22 cellular contexts compared by ENCODE assay signal in the genomic region with DNA sequence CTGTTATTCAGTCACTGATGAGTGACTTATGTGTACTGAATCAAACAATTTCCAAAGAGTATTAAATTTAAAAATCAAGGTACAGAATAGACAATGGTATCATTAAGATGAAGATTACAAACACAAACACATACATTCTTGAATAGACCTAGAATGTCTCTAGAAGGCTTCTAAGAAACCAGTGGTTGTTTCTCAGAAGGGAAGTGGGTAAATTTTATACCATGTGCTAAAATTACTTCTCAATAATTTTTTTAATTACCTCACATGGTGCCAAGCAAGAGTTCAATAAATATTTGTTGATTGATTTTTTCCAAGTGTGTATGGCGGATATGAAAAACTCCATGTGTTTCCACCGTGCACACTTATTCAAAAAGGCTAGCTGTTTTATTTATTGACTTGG. TPM values are rescaled to one million over a fixed set of nuclear protein-coding genes. Genes with fewer than 3 reads are reported as not detected.
DNase-seq lines count a peak whose midpoint lies in the region; ATAC-seq, FAIRE-seq and TF ChIP-seq lines count a peak whose summit lies in the region.
"Had no signal": no experiment of that assay in that cellular context is flagged by ENCODE, and none has a peak within 500 bp of the region (broad histone marks: within the 10 kb centered on the region; RNA-seq: fewer than 3 reads in every experiment).

No MANE protein-coding gene starts in this region.

- POLR2A ChIA-PET in activated naive CD8-positive, alpha-beta T cell treated with anti-CD3 and anti-CD28 coated beads, Interleukin-2, amount 10 ng/mL, durations not matched to agents 7 days and 5 days (lab: Charles Lee), result interaction anchor here (1.3 kb wide), 1 partner anchor 15 kb away, joined by 4 read pairs; no protein-coding TSS in a partner anchor

- TF ChIP-seq CTCF in GM13977 (IDR thresholded peaks at IDR 0.05; ENCODE audit: extremely low read depth, insufficient read depth, missing control alignments), result no peak

- no peak for FAIRE-seq in GM12891 (lab: Jason Lieb, UNC)
- FAIRE-seq: GM12892, GM19239, H54 had no signal

- DNase-seq in activated naive CD8-positive, alpha-beta T cell treated with anti-CD3 and anti-CD28 coated beads, Interleukin-2, amount 10 ng/mL, durations not matched to agents 7 days and 5 days, result no peak
- no peak for DNase-seq in activated naive CD8-positive, alpha-beta T cell treated with anti-CD3 and anti-CD28 coated beads for 36 hours
- peak in 1 of 3 donors; percentile 76 for DNase-seq in CD4-positive, CD25-positive, alpha-beta regulatory T cell
- DNase-seq in GM12891 (ENCODE audit: insufficient read length, low spot score), result no peak
- no peak for DNase-seq in GM13977 (ENCODE audit: low spot score)
- DNase-seq: C1 segment of cervical spinal cord; Caco-2; CD8-positive, alpha-beta T cell; DMS153; GF-D8; GOT3; HFFc6 had no signal

- in situ Hi-C loops in GM13977 (cut with MboI; ENCODE audit: low pct_unique_long_range_greater_than_20kb, low sequenced_read_pairs, unreplicated experiment), result no loop called here

- peaks cover 2% of the 10 kb centered on the region for H3K27me3 ChIP-seq in CD4-positive, CD25-positive, alpha-beta regulatory T cell (ENCODE audit: control insufficient read depth, insufficient read depth, low read length)
- H3K27me3 ChIP-seq in muscle layer of colon (ENCODE audit: control insufficient read depth in 1 of 2, insufficient read depth in 2 of 2, low read length in 2 of 2), result no peaks in the 10 kb centered on the region

- H3K9ac ChIP-seq in muscle layer of colon (ENCODE audit: low read length), result peak overlapping the region; percentile 15

- H3K27ac ChIP-seq in CD4-positive, CD25-positive, alpha-beta regulatory T cell (ENCODE audit: insufficient read depth, low read length, poor library complexity, severe bottlenecking), result no peak overlapping the region
- H3K27ac ChIP-seq in muscle layer of colon (ENCODE audit: low read depth, low read length), result no peak overlapping the region

- TF ChIP-seq POLR2A in GM12891 (IDR thresholded peaks at IDR 0.05; ENCODE audit: low read depth, low read length), result no peak

- peaks cover 18% of the 10 kb centered on the region for H3K4me1 Mint-ChIP-seq in activated naive CD8-positive, alpha-beta T cell treated with anti-CD3 and anti-CD28 coated beads, Interleukin-2, amount 10 ng/mL, durations not matched to agents 7 days and 5 days
- peaks cover 5% of the 10 kb centered on the region for H3K4me1 Mint-ChIP-seq in activated naive CD8-positive, alpha-beta T cell treated with anti-CD3 and anti-CD28 coated beads for 36 hours
- H3K4me1 Mint-ChIP-seq in CD4-positive, CD25-positive, alpha-beta regulatory T cell, result peaks cover 10 to 19% (median 14%) of the 10 kb centered on the region in 4 donors

- peak; percentile 45 for ATAC-seq in activated naive CD8-positive, alpha-beta T cell treated with anti-CD3 and anti-CD28 coated beads, Interleukin-2, amount 10 ng/mL, durations not matched to agents 7 days and 5 days (ENCODE audit: low read depth)
- ATAC-seq in CD4-positive, CD25-positive, alpha-beta regulatory T cell (ENCODE audit: low read depth in 2 of 2), result peak; percentile 67 to 68
- ATAC-seq in GM19328 (IDR thresholded peaks at IDR 0.05; ENCODE audit: unreplicated experiment), result no peak
- ATAC-seq: CD8-positive, alpha-beta T cell had no signal

- no peaks in the 10 kb centered on the region for H3K9me3 Mint-ChIP-seq in activated naive CD8-positive, alpha-beta T cell treated with anti-CD3 and anti-CD28 coated beads, Interleukin-2, amount 10 ng/mL, durations not matched to agents 7 days and 5 days
- H3K9me3 Mint-ChIP-seq in activated naive CD8-positive, alpha-beta T cell treated with anti-CD3 and anti-CD28 coated beads for 36 hours, result no peaks in the 10 kb centered on the region
- no peaks in the 10 kb centered on the region for H3K9me3 Mint-ChIP-seq in CD4-positive, CD25-positive, alpha-beta regulatory T cell
- H3K9me3 Mint-ChIP-seq: CD8-positive, alpha-beta T cell; HFFc6 had no signal

- H3K27me3 Mint-ChIP-seq in activated naive CD8-positive, alpha-beta T cell treated with anti-CD3 and anti-CD28 coated beads, Interleukin-2, amount 10 ng/mL, durations not matched to agents 7 days and 5 days, result peaks cover 6% of the 10 kb centered on the region
- H3K27me3 Mint-ChIP-seq in activated naive CD8-positive, alpha-beta T cell treated with anti-CD3 and anti-CD28 coated beads for 36 hours, result no peaks in the 10 kb centered on the region
- H3K27me3 Mint-ChIP-seq in CD4-positive, CD25-positive, alpha-beta regulatory T cell, result no peaks in the 10 kb centered on the region

- H3K4me1 ChIP-seq in CD4-positive, CD25-positive, alpha-beta regulatory T cell (ENCODE audit: control insufficient read depth, insufficient read depth, low read length, poor library complexity, severe bottlenecking), result no peaks in the 10 kb centered on the region
- H3K4me1 ChIP-seq in muscle layer of colon (ENCODE audit: insufficient read depth, low read length), result no peaks in the 10 kb centered on the region
- H3K4me1 ChIP-seq: Caco-2, HAP-1 had no signal

- no peaks in the 10 kb centered on the region for H3K36me3 ChIP-seq in CD4-positive, CD25-positive, alpha-beta regulatory T cell (ENCODE audit: control insufficient read depth, insufficient read depth, low read length)
- H3K36me3 ChIP-seq in muscle layer of colon (ENCODE audit: insufficient read depth, low read length), result no peaks in the 10 kb centered on the region
- H3K36me3 ChIP-seq: HAP-1 had no signal

- no peak overlapping the region for H3K4me3 Mint-ChIP-seq in activated naive CD8-positive, alpha-beta T cell treated with anti-CD3 and anti-CD28 coated beads, Interleukin-2, amount 10 ng/mL, durations not matched to agents 7 days and 5 days
- H3K4me3 Mint-ChIP-seq in activated naive CD8-positive, alpha-beta T cell treated with anti-CD3 and anti-CD28 coated beads for 36 hours, result no peak overlapping the region
- peak overlapping the region in 1 of 4 donors; percentile 38 for H3K4me3 Mint-ChIP-seq in CD4-positive, CD25-positive, alpha-beta regulatory T cell
- H3K4me3 Mint-ChIP-seq: CD8-positive, alpha-beta T cell; HFFc6 had no signal

- H3K36me3 Mint-ChIP-seq in activated naive CD8-positive, alpha-beta T cell treated with anti-CD3 and anti-CD28 coated beads, Interleukin-2, amount 10 ng/mL, durations not matched to agents 7 days and 5 days, result peaks cover 3% of the 10 kb centered on the region
- H3K36me3 Mint-ChIP-seq in activated naive CD8-positive, alpha-beta T cell treated with anti-CD3 and anti-CD28 coated beads for 36 hours, result no peaks in the 10 kb centered on the region
- no peaks in the 10 kb centered on the region for H3K36me3 Mint-ChIP-seq in CD4-positive, CD25-positive, alpha-beta regulatory T cell
- H3K36me3 Mint-ChIP-seq: CD8-positive, alpha-beta T cell had no signal

- no peak overlapping the region for H3K27ac Mint-ChIP-seq in activated naive CD8-positive, alpha-beta T cell treated with anti-CD3 and anti-CD28 coated beads, Interleukin-2, amount 10 ng/mL, durations not matched to agents 7 days and 5 days
- H3K27ac Mint-ChIP-seq in activated naive CD8-positive, alpha-beta T cell treated with anti-CD3 and anti-CD28 coated beads for 36 hours, result no peak overlapping the region
- H3K27ac Mint-ChIP-seq in CD4-positive, CD25-positive, alpha-beta regulatory T cell, result no peak overlapping the region
- H3K27ac Mint-ChIP-seq: CD8-positive, alpha-beta T cell; HFFc6 had no signal

- H3K4me3 ChIP-seq in CD4-positive, CD25-positive, alpha-beta regulatory T cell (ENCODE audit: low read depth, low read length), result no peak overlapping the region
- no peak overlapping the region for H3K4me3 ChIP-seq in muscle layer of colon (ENCODE audit: low read depth in 1 of 2, low read length in 2 of 2)
- H3K4me3 ChIP-seq: HAP-1 had no signal

- H3K9me3 ChIP-seq in CD4-positive, CD25-positive, alpha-beta regulatory T cell (ENCODE audit: control insufficient read depth in 2 of 2, low read length in 2 of 2), result no peaks in the 10 kb centered on the region
- H3K9me3 ChIP-seq in muscle layer of colon (ENCODE audit: low read length), result no peaks in the 10 kb centered on the region
- H3K9me3 ChIP-seq: Caco-2, HAP-1 had no signal

TF ChIP-seq in GM12891, 5 proteins besides CTCF, POLR2A, EP300 and RAD21:
- no peak for TF ChIP-seq TAF1 (IDR thresholded peaks at IDR 0.05; ENCODE audit: low read depth, low read length)
- TF ChIP-seq SPI1 (IDR thresholded peaks at IDR 0.05; ENCODE audit: low read depth, low read length), result peak; percentile 59; the same call in 1 of the 2 replicates

RNA-seq across cellular contexts. Expression of a gene that starts 6.4 kb away (rescaled TPM):
- total RNA-seq in activated naive CD8-positive, alpha-beta T cell treated with anti-CD3 and anti-CD28 coated beads, Interleukin-2, amount 10 ng/mL, durations not matched to agents 7 days and 5 days, result not detected
- total RNA-seq in activated naive CD8-positive, alpha-beta T cell treated with anti-CD3 and anti-CD28 coated beads for 36 hours, result under 1 TPM in 1 of 2 experiments, not detected in 1; 0.50 TPM
- total RNA-seq in CD4-positive, CD25-positive, alpha-beta regulatory T cell, result not detected
- polyA plus RNA-seq in CD4-positive, CD25-positive, alpha-beta regulatory T cell, result 1 to 10 TPM in 2 of 4 donors, under 1 TPM in 1, not detected in 1; 0.73 to 1.8 (median 1.6) TPM
- polyA plus RNA-seq in GM12891 (2012; ENCODE audit: low read depth, missing spikeins), result 1.1 TPM
- total RNA-seq: A172; A673; Caco-2; CD8-positive, alpha-beta T cell; Daoy; G401 had no signal
